9 cellular contexts compared by ENCODE assay signal in genomic region chr2:1769703-1770422, GRCh38. TPM values are rescaled to one million over a fixed set of nuclear protein-coding genes. Genes with fewer than 3 reads are reported as not detected.
DNase-seq lines count a peak whose midpoint lies in the region; ATAC-seq and TF ChIP-seq lines count a peak whose summit lies in the region.
"Had no signal": no experiment of that assay in that cellular context is flagged by ENCODE, and none has a peak within 500 bp of the region (broad histone marks: within the 10 kb centered on the region; RNA-seq: fewer than 3 reads in every experiment).

No MANE protein-coding gene starts in this region.

- TF ChIP-seq POLR2A in thyroid gland (IDR thresholded peaks at IDR 0.05) = no peak

- no peaks in the 10 kb centered on the region for H3K4me1 Mint-ChIP-seq in activated CD4-positive, alpha-beta memory T cell treated with anti-CD3 and anti-CD28 coated beads, Interleukin-2, amount 10 ng/mL, durations not matched to agents 7 days and 5 days
- no peaks in the 10 kb centered on the region for H3K4me1 Mint-ChIP-seq in natural killer cell

- no peak overlapping the region for H3K4me3 ChIP-seq in HAP-1
- H3K4me3 ChIP-seq in fibroblast of lung (replicated peaks in 1 of 4; ENCODE audit: control extremely low read depth in 1 of 4, insufficient read depth in 1 of 4, low read depth in 3 of 4, low read length in 4 of 4) = no peak overlapping the region
- H3K4me3 ChIP-seq in thyroid gland (replicated peaks in 1 of 3) = no peak overlapping the region
- H3K4me3 ChIP-seq: SK-N-MC had no signal

- no peaks in the 10 kb centered on the region for H3K36me3 ChIP-seq in HAP-1 (replicated peaks)
- H3K36me3 ChIP-seq in fibroblast of lung (ENCODE audit: control insufficient read depth, insufficient read depth, low read length) = no peaks in the 10 kb centered on the region
- no peaks in the 10 kb centered on the region for H3K36me3 ChIP-seq in thyroid gland

- ATAC-seq in natural killer cell = peak in 1 of 3 donors; percentile 59

- DNase-seq in DMS153 (lab: John Stamatoyannopoulos, UW) (peak; percentile 11), HAP-1 (ENCODE audit: low spot score in 2 of 2) (peak; percentile 11 to 78), NCI-H2171 (lab: John Stamatoyannopoulos, UW) (peak; percentile 57), fibroblast of lung (ENCODE audit: low read depth in 2 of 2) (peak; percentile 42 to 72), natural killer cell (no peak), thyroid gland (peak; percentile 87 to 88), ureter (ENCODE audit: low spot score) (no peak)
- DNase-seq in activated CD4-positive, alpha-beta memory T cell treated with anti-CD3 and anti-CD28 coated beads, Interleukin-2, amount 10 ng/mL, durations not matched to agents 7 days and 5 days = peak; percentile 52

- TF ChIP-seq CTCF in fibroblast of lung (conservative IDR thresholded peaks at IDR 0.05 in 1 of 2, IDR thresholded peaks at IDR 0.05 in 1 of 2; ENCODE audit: low read depth in 1 of 2, low read length in 2 of 2) = peak; percentile 77 to 82
- TF ChIP-seq CTCF in natural killer cell (IDR thresholded peaks at IDR 0.05) = peak; percentile 53
- TF ChIP-seq CTCF in thyroid gland (IDR thresholded peaks at IDR 0.05) = peak; percentile 61 to 85 (median 84)

- H3K27me3 ChIP-seq in HAP-1 (ENCODE audit: low read depth) = no peaks in the 10 kb centered on the region
- H3K27me3 ChIP-seq in fibroblast of lung (ENCODE audit: control insufficient read depth, insufficient read depth, low read length) = peaks cover 3% of the 10 kb centered on the region
- no peaks in the 10 kb centered on the region for H3K27me3 ChIP-seq in thyroid gland

- POLR2A ChIA-PET in activated CD4-positive, alpha-beta memory T cell treated with anti-CD3 and anti-CD28 coated beads, Interleukin-2, amount 10 ng/mL, durations not matched to agents 7 days and 5 days (lab: Charles Lee) = no interaction called here

- no peaks in the 10 kb centered on the region for H3K9me3 Mint-ChIP-seq in activated CD4-positive, alpha-beta memory T cell treated with anti-CD3 and anti-CD28 coated beads, Interleukin-2, amount 10 ng/mL, durations not matched to agents 7 days and 5 days
- H3K9me3 Mint-ChIP-seq in natural killer cell = no peaks in the 10 kb centered on the region

- H3K9me3 ChIP-seq in HAP-1 = no peaks in the 10 kb centered on the region
- no peaks in the 10 kb centered on the region for H3K9me3 ChIP-seq in fibroblast of lung (ENCODE audit: control insufficient read depth, insufficient read depth, low read depth, low read length)
- H3K9me3 ChIP-seq in thyroid gland = no peaks in the 10 kb centered on the region

- H3K27ac Mint-ChIP-seq in activated CD4-positive, alpha-beta memory T cell treated with anti-CD3 and anti-CD28 coated beads, Interleukin-2, amount 10 ng/mL, durations not matched to agents 7 days and 5 days = no peak overlapping the region
- no peak overlapping the region for H3K27ac Mint-ChIP-seq in natural killer cell

- CTCF ChIA-PET in activated CD4-positive, alpha-beta memory T cell treated with anti-CD3 and anti-CD28 coated beads, Interleukin-2, amount 10 ng/mL, durations not matched to agents 7 days and 5 days (lab: Charles Lee) = interaction anchor here (0.7 to 2.2 kb wide), 9 partner anchors 8 to 216 kb away, joined by 3 to 9 read pairs (median 4); no protein-coding TSS in a partner anchor

- no peak overlapping the region for H2AFZ ChIP-seq in fibroblast of lung (ENCODE audit: low read length)

- no peak overlapping the region for H3K9ac ChIP-seq in fibroblast of lung (ENCODE audit: insufficient read depth, low read length)

- intact Hi-C loops in natural killer cell (cut with micrococcal nuclease) (no loop called here), thyroid gland (cut with DNase I) (loop anchor here (5.0 kb wide), 1 partner anchor 178 kb away; no protein-coding TSS in a partner anchor)

- H3K27ac ChIP-seq in fibroblast of lung (ENCODE audit: insufficient read depth, low read length) (no peak overlapping the region), thyroid gland (no peak overlapping the region)
- H3K27ac ChIP-seq: SK-N-MC had no signal

- no peaks in the 10 kb centered on the region for H4K20me1 ChIP-seq in fibroblast of lung (ENCODE audit: control insufficient read depth, extremely low read depth, insufficient read depth, low read length)

- H3K27me3 Mint-ChIP-seq in activated CD4-positive, alpha-beta memory T cell treated with anti-CD3 and anti-CD28 coated beads, Interleukin-2, amount 10 ng/mL, durations not matched to agents 7 days and 5 days = peaks cover 2% of the 10 kb centered on the region
- H3K27me3 Mint-ChIP-seq in natural killer cell (ENCODE audit: low read depth in 2 of 2) = no peaks in the 10 kb centered on the region

- in situ Hi-C loops in HAP-1 (cut with MboI; ENCODE audit: low sequenced_read_pairs) = no loop called here

- H3K4me2 ChIP-seq in fibroblast of lung (ENCODE audit: extremely low read depth, insufficient read depth, low read length) = no peak overlapping the region

- H3K4me1 ChIP-seq in HAP-1 = no peaks in the 10 kb centered on the region
- no peaks in the 10 kb centered on the region for H3K4me1 ChIP-seq in fibroblast of lung (ENCODE audit: control insufficient read depth, extremely low read depth, insufficient read depth, low read length)
- H3K4me1 ChIP-seq in thyroid gland = peaks cover 0 to 4% of the 10 kb centered on the region in 2 donors

- no peaks in the 10 kb centered on the region for H3K79me2 ChIP-seq in fibroblast of lung (ENCODE audit: control insufficient read depth, insufficient read depth, low read length)

- 43 to 48% methylated on average over 13 of the region's 13 CpGs for WGBS in thyroid gland, 2 donors

- H3K4me3 Mint-ChIP-seq in activated CD4-positive, alpha-beta memory T cell treated with anti-CD3 and anti-CD28 coated beads, Interleukin-2, amount 10 ng/mL, durations not matched to agents 7 days and 5 days = no peak overlapping the region
- H3K4me3 Mint-ChIP-seq in natural killer cell = no peak overlapping the region

- H3K36me3 Mint-ChIP-seq in activated CD4-positive, alpha-beta memory T cell treated with anti-CD3 and anti-CD28 coated beads, Interleukin-2, amount 10 ng/mL, durations not matched to agents 7 days and 5 days (ENCODE audit: low read depth) = no peaks in the 10 kb centered on the region
- no peaks in the 10 kb centered on the region for H3K36me3 Mint-ChIP-seq in natural killer cell

RNA-seq across cellular contexts. Expression of gene PXDN, which starts 25.5 kb away (rescaled TPM):
- total RNA-seq in activated CD4-positive, alpha-beta memory T cell treated with anti-CD3 and anti-CD28 coated beads, Interleukin-2, amount 10 ng/mL, durations not matched to agents 7 days and 5 days = not detected
- total RNA-seq in fibroblast of lung (111 and 153 TPM in 2 replicates), natural killer cell (1 to 10 TPM; 2.1 to 3.7 (median 2.5) TPM), thyroid gland (10 to 100 TPM in 3 of 4 donors, 1 to 10 TPM in 1; 6.9 to 17.3 (median 13.6) TPM), ureter (20.2 TPM)
- polyA plus RNA-seq in fibroblast of lung = 160 and 298 TPM in 2 replicates
- polyA plus RNA-seq in fibroblast of lung (2012) = 135 and 343 TPM in 2 replicates
- 231 and 511 TPM in 2 replicates for polyA minus RNA-seq in fibroblast of lung (ENCODE audit: low replicate concordance)

Comparison
In these comparisons a context has a peak if more than half of its experiments do, and no peak if none do; other contexts are left out.
1. DNase-seq: peak in DMS153 (single experiment), HAP-1 (2 of 2), NCI-H2171 (single experiment), activated CD4-positive, alpha-beta memory T cell treated with anti-CD3 and anti-CD28 coated beads, Interleukin-2, amount 10 ng/mL, durations not matched to agents 7 days and 5 days (single experiment), fibroblast of lung (2 of 2) and thyroid gland (2 of 2); none in natural killer cell (single experiment) and ureter (single experiment).
2. Peak in every context shown above with its lines, with median percentiles within 50 percentile points of each other: CTCF ChIP-seq.